Comparison of ENCODE assay signal across 8 cellular contexts in genomic region chr1:116375884-116376733, GRCh38. TPM values are rescaled to one million over a fixed set of nuclear protein-coding genes. Genes with fewer than 3 reads are reported as not detected.
DNase-seq lines count a peak whose midpoint lies in the region; ATAC-seq and TF ChIP-seq lines count a peak whose summit lies in the region.

No MANE protein-coding gene starts in this region.

- no peaks in the 10 kb centered on the region for H3K9me3 Mint-ChIP-seq in CD8-positive, alpha-beta T cell

- peak in 4 of 7 experiments; percentile 14 to 43 (median 38) for DNase-seq in CD8-positive, alpha-beta T cell
- DNase-seq in LNCaP clone FGC (ENCODE audit: low read depth) (peak; percentile 59), fibroblast of peridontal ligament (ENCODE audit: extremely low read depth) (peak; percentile 79), transverse colon (peak; percentile 90), GM13976 (ENCODE audit: low spot score) (no peak)
- DNase-seq in activated CD8-positive, alpha-beta memory T cell treated with anti-CD3 and anti-CD28 coated beads, Interleukin-2, amount 50 U/mL, for 4 hours: peak; percentile 46

- CTCF ChIA-PET in CD8-positive, alpha-beta T cell (lab: Charles Lee): interaction anchor here (0.7 to 2.6 kb wide), 10 partner anchors 8 to 237 kb away, joined by 3 to 17 read pairs (median 4); no protein-coding TSS in a partner anchor

- H3F3A ChIP-seq in neural cell (ENCODE audit: insufficient read depth, low read length, poor library complexity, severe bottlenecking): no peaks in the 10 kb centered on the region

- 19 to 26% methylated on average over 6 to 9 of the region's 9 CpGs for WGBS in transverse colon (ENCODE audit: low coverage in 1 of 2), 2 donors

- no peak for TF ChIP-seq RAD21 in neural cell (conservative IDR thresholded peaks at IDR 0.05)

- peak overlapping the region; percentile 96 for H3K4me3 Mint-ChIP-seq in CD8-positive, alpha-beta T cell

- H4K20me1 ChIP-seq in neural cell (ENCODE audit: insufficient read depth): no peaks in the 10 kb centered on the region

- TF ChIP-seq EP300 in neural cell (conservative IDR thresholded peaks at IDR 0.05; ENCODE audit: poor library complexity, severe bottlenecking) (no peak), transverse colon (IDR thresholded peaks at IDR 0.05; ENCODE audit: low read depth) (peak; percentile 69)

- H3K36me3 Mint-ChIP-seq in CD8-positive, alpha-beta T cell: peaks cover 16% of the 10 kb centered on the region

- H3K27ac Mint-ChIP-seq in CD8-positive, alpha-beta T cell: peak overlapping the region; percentile 97

- H3K79me2 ChIP-seq in neural cell (replicated peaks; ENCODE audit: insufficient read depth, low read length): peaks cover 65% of the 10 kb centered on the region

- H3K27me3 Mint-ChIP-seq in CD8-positive, alpha-beta T cell (ENCODE audit: low read depth): no peaks in the 10 kb centered on the region

- H3K27me3 ChIP-seq in CD8-positive, alpha-beta T cell (ENCODE audit: insufficient read depth, low read length): no peaks in the 10 kb centered on the region
- H3K27me3 ChIP-seq in neural cell (ENCODE audit: insufficient read depth, low read depth, low read length): no peaks in the 10 kb centered on the region
- H3K27me3 ChIP-seq in transverse colon: no peaks in the 10 kb centered on the region

- H3K4me3 ChIP-seq in CD8-positive, alpha-beta T cell (ENCODE audit: low read depth, low read length): peak overlapping the region; percentile 80
- peak overlapping the region; percentile 73 for H3K4me3 ChIP-seq in LNCaP clone FGC (ENCODE audit: low read depth, low read length)
- peak overlapping the region; percentile 95 for H3K4me3 ChIP-seq in neural cell (ENCODE audit: low read length)
- peak overlapping the region in 3 of 4 donors; percentile 97 to 99 (median 99) for H3K4me3 ChIP-seq in transverse colon

- H3K27ac ChIP-seq in CD8-positive, alpha-beta T cell (ENCODE audit: low read depth, low read length): peak overlapping the region; percentile 92
- H3K27ac ChIP-seq in neural cell (ENCODE audit: low read length) (no peak overlapping the region), transverse colon (peak overlapping the region; percentile 96 to 99 (median 98))

- peak overlapping the region; percentile 91 for H3K4me2 ChIP-seq in neural cell (ENCODE audit: low read length)

- no peak for ATAC-seq in CD8-positive, alpha-beta T cell
- ATAC-seq in HG03571 (IDR thresholded peaks at IDR 0.05; ENCODE audit: unreplicated experiment): no peak

- POLR2A ChIA-PET in CD8-positive, alpha-beta T cell (lab: Charles Lee): interaction anchor here (1.1 to 5.5 kb wide), 10 partner anchors 9 to 150 kb away, joined by 3 to 40 read pairs (median 8); no protein-coding TSS in a partner anchor

- intact Hi-C loops in CD8-positive, alpha-beta T cell (cut with DNase I, micrococcal nuclease): loop anchor here (5.0 to 10.0 kb wide), 7 partner anchors 61 to 1311 kb away; partner anchors contain the start of genes CD2 (in 1 of the 2) and TENT5C (in 1 of the 2)
- intact Hi-C loops in transverse colon (cut with DNase I; ENCODE audit: low total_unique reads): no loop called here

- H3K4me1 ChIP-seq in CD8-positive, alpha-beta T cell (ENCODE audit: insufficient read depth, low read length): peaks cover 68% of the 10 kb centered on the region
- peaks cover 28 to 78% (median 74%) of the 10 kb centered on the region in 4 donors for H3K4me1 ChIP-seq in transverse colon

- peak; percentile 87 for TF ChIP-seq POLR2A in transverse colon (IDR thresholded peaks at IDR 0.05)

- no peak for TF ChIP-seq CTCF in CD8-positive, alpha-beta T cell (IDR thresholded peaks at IDR 0.05)
- TF ChIP-seq CTCF in LNCaP clone FGC (IDR thresholded peaks at IDR 0.05; ENCODE audit: control insufficient read depth, extremely low read depth, insufficient read depth) (no peak), neural cell (IDR thresholded peaks at IDR 0.05; ENCODE audit: poor library complexity, severe bottlenecking) (no peak), transverse colon (IDR thresholded peaks at IDR 0.05) (no peak), GM13976 (IDR thresholded peaks at IDR 0.05; ENCODE audit: borderline replicate concordance, control extremely low read depth, extremely low read depth, insufficient read depth, missing control alignments) (no peak)

- H3K9me2 ChIP-seq in neural cell (ENCODE audit: insufficient read depth, low read length): no peaks in the 10 kb centered on the region

- H3K9me3 ChIP-seq in CD8-positive, alpha-beta T cell (ENCODE audit: low read length): no peaks in the 10 kb centered on the region
- H3K9me3 ChIP-seq in neural cell (ENCODE audit: low read length) (no peaks in the 10 kb centered on the region), transverse colon (no peaks in the 10 kb centered on the region)

- in situ Hi-C loops in transverse colon (cut with MboI; ENCODE audit: low pct_ligation_motif_present in 1 of 4, low pct_unique_long_range_greater_than_20kb in 1 of 4, low sequenced_read_pairs in 3 of 4): no loop called here
- in situ Hi-C loops in GM13976 (cut with MboI; ENCODE audit: low sequenced_read_pairs, unreplicated experiment): no loop called here

- H3K36me3 ChIP-seq in CD8-positive, alpha-beta T cell (ENCODE audit: insufficient read depth, low read length): no peaks in the 10 kb centered on the region
- H3K36me3 ChIP-seq in neural cell (ENCODE audit: insufficient read depth, low read length) (no peaks in the 10 kb centered on the region), transverse colon (no peaks in the 10 kb centered on the region)

- peak overlapping the region; percentile 6 for H3K9ac ChIP-seq in neural cell (ENCODE audit: low read length)

- no peak overlapping the region for H2AFZ ChIP-seq in neural cell (ENCODE audit: low read depth, low read length)

- H3K4me1 Mint-ChIP-seq in CD8-positive, alpha-beta T cell (ENCODE audit: low read depth): peaks cover 72% of the 10 kb centered on the region

TF ChIP-seq in neural cell, 6 proteins besides CTCF, POLR2A, EP300 and RAD21:
- TF ChIP-seq SMC3 (conservative IDR thresholded peaks at IDR 0.05; ENCODE audit: poor library complexity) (no peak), TAF1 (IDR thresholded peaks at IDR 0.05; ENCODE audit: low read depth) (no peak), POLR2AphosphoS5 (IDR thresholded peaks at IDR 0.05) (no peak), EZH2 (IDR thresholded peaks at IDR 0.05; ENCODE audit: borderline replicate concordance, insufficient read depth, low read length, poor library complexity, severe bottlenecking) (no peak), MXI1 (conservative IDR thresholded peaks at IDR 0.05; ENCODE audit: poor library complexity, severe bottlenecking) (no peak), REST (IDR thresholded peaks at IDR 0.05; ENCODE audit: borderline replicate concordance) (no peak)

RNA-seq across cellular contexts. Expression of gene ATP1A1, which starts 3.1 kb away (rescaled TPM):
- 100 to 1,000 TPM; 204 to 211 TPM for total RNA-seq in CD8-positive, alpha-beta T cell
- polyA plus RNA-seq in neural cell: 44.2 and 48.7 TPM in 2 replicates
- polyA minus RNA-seq in neural cell: 73.2 and 82.5 TPM in 2 replicates
- 1,000 to 10,000 TPM in 3 of 4 donors, 100 to 1,000 TPM in 1; 324 to 3,097 (median 1,990) TPM for total RNA-seq in transverse colon
